ENCODE assay signal across 1 cellular context in genomic region chr10:77927343-77928256, GRCh38.
TF ChIP-seq lines count a peak whose summit lies in the region.

No MANE protein-coding gene starts in this region.

TF ChIP-seq in SK-N-SH, 30 proteins besides CTCF, POLR2A, EP300 and RAD21 (continued from another document):
- TF ChIP-seq EZH2phosphoT487 (IDR thresholded peaks at IDR 0.05; ENCODE audit: borderline replicate concordance, low read depth): no peak
